In the genomic region with DNA sequence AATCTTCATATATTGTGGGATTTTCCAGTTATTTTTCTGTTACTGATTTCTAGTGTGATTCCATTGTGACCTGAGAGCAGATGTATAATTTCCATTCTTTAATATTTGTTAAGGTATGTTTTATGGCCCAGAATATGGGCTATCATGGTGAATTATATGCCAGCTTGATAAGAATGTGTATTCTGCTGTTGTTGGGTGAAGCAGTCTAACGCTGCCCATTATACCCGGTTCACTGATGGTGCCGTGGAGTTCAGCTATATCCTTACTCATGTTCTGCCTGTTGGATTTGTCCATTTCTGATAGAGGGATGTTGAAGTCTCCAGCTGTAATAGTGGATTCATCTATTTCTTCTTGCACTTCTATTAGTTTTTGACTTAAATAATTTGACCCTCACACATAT, we compare ENCODE assay signal across 6 cellular contexts.
"Had no signal": no experiment of that assay in that cellular context is flagged by ENCODE, and none has a peak within 500 bp of the region (broad histone marks: within the 10 kb centered on the region; RNA-seq: fewer than 3 reads in every experiment).

No MANE protein-coding gene starts in this region.

- H3K4me3 Mint-ChIP-seq: IgD-negative memory B cell had no signal

- H3K27ac ChIP-seq: HL-60 had no signal

- FAIRE-seq: HepG2, HTR-8/SVneo, K562 had no signal

- ATAC-seq: HepG2, K562 had no signal

- H3K27ac Mint-ChIP-seq: IgD-negative memory B cell had no signal

- H3K4me3 ChIP-seq: K562 had no signal

- H3K27me3 Mint-ChIP-seq: IgD-negative memory B cell had no signal

- DNase-seq: IMR-90 had no signal

- H3K4me1 Mint-ChIP-seq: IgD-negative memory B cell had no signal
